ENCODE assay signal across 16 cellular contexts in genomic region chr21:41943468-41944250, GRCh38. TPM values are rescaled to one million over a fixed set of nuclear protein-coding genes. Genes with fewer than 3 reads are reported as not detected.
A peak's percentile ranks its signal among the peaks of the same experiment; 100 is the strongest.
DNase-seq lines count a peak whose midpoint lies in the region; ATAC-seq and TF ChIP-seq lines count a peak whose summit lies in the region.
"Had no signal": no experiment of that assay in that cellular context is flagged by ENCODE, and none has a peak within 500 bp of the region (broad histone marks: within the 10 kb centered on the region; RNA-seq: fewer than 3 reads in every experiment).

No MANE protein-coding gene starts in this region.

- H3K27ac ChIP-seq in neuronal stem cell (replicated peaks; ENCODE audit: low read length) = no peak overlapping the region
- no peak overlapping the region for H3K27ac ChIP-seq in testis

- no peak overlapping the region for H2BK12ac ChIP-seq in neuronal stem cell (ENCODE audit: low read length)

- WGBS in neuronal stem cell (ENCODE audit: extremely low coverage in 2 of 2, insufficient read length in 2 of 2, insufficient replicate concordance in 1 of 2), 2 donors = no CpG with 5 or more reads among the region's 24 CpGs
- 74 to 83% methylated on average over 24 of the region's 24 CpGs for WGBS in testis, 2 donors

- no peak overlapping the region for H3K9ac ChIP-seq in neuronal stem cell (ENCODE audit: low read depth, low read length, poor library complexity)

- no peak overlapping the region for H3K4me2 ChIP-seq in neuronal stem cell (ENCODE audit: insufficient read depth, low read length, poor library complexity, severe bottlenecking)

- peak; percentile 47 for DNase-seq in SK-MEL-5 (ENCODE audit: low read depth, low spot score)
- peak in 40 of 42 donors; percentile 40 to 87 (median 72) for DNase-seq in head of caudate nucleus
- DNase-seq in neuronal stem cell (ENCODE audit: low spot score) = no peak
- peak; percentile 64 for DNase-seq in testis
- DNase-seq in left lobe of liver (ENCODE audit: low spot score) = no peak
- DNase-seq in activated naive CD8-positive, alpha-beta T cell treated with anti-CD3 and anti-CD28 coated beads, Interleukin-2, amount 50 U/mL, for 24 hours = no peak
- no peak for DNase-seq in activated T-cell treated with anti-CD3 and anti-CD28 coated beads for 4 hours
- DNase-seq: Karpas-422, MM.1S, NCI-H1105 treated with DMSO at 0.1 percent for 48 hours, NCI-H187 treated with DMSO at 0.1 percent for 48 hours, NCI-H510A, NCI-H82, Right ventricle myocardium superior had no signal

- H3K14ac ChIP-seq in neuronal stem cell (ENCODE audit: low read length) = peak overlapping the region; percentile 63

- H3K36me3 Mint-ChIP-seq in activated naive CD8-positive, alpha-beta T cell treated with anti-CD3 and anti-CD28 coated beads, Interleukin-2, amount 50 U/mL, for 24 hours (ENCODE audit: low read depth) = no peaks in the 10 kb centered on the region

- H3K9me3 Mint-ChIP-seq in activated naive CD8-positive, alpha-beta T cell treated with anti-CD3 and anti-CD28 coated beads, Interleukin-2, amount 50 U/mL, for 24 hours = no peaks in the 10 kb centered on the region

- H2BK120ac ChIP-seq in neuronal stem cell (ENCODE audit: low read depth, low read length) = no peak overlapping the region

- H3K23ac ChIP-seq in neuronal stem cell (ENCODE audit: low read depth, low read length, poor library complexity) = no peak overlapping the region

- H2AFZ ChIP-seq in neuronal stem cell (ENCODE audit: low read length) = no peak overlapping the region

- H3K4me1 ChIP-seq in neuronal stem cell (ENCODE audit: control insufficient read depth in 2 of 2, insufficient read depth in 1 of 2, low read depth in 1 of 2, low read length in 2 of 2) = no peaks in the 10 kb centered on the region
- no peaks in the 10 kb centered on the region for H3K4me1 ChIP-seq in testis
- H3K4me1 ChIP-seq: HAP-1 had no signal

- no peak overlapping the region for H2BK5ac ChIP-seq in neuronal stem cell (ENCODE audit: low read length)

- H2AK5ac ChIP-seq in neuronal stem cell (ENCODE audit: low read depth, low read length) = no peak overlapping the region

- in situ Hi-C loops in SK-MEL-5 (cut with HindIII; ENCODE audit: low pct_unique_long_range_greater_than_20kb, low sequenced_read_pairs) = no loop called here

- TF ChIP-seq POLR2A in testis (IDR thresholded peaks at IDR 0.05) = no peak

- no peak overlapping the region for H3K4me3 Mint-ChIP-seq in activated naive CD8-positive, alpha-beta T cell treated with anti-CD3 and anti-CD28 coated beads, Interleukin-2, amount 50 U/mL, for 24 hours

- H3K18ac ChIP-seq in neuronal stem cell (ENCODE audit: low read length) = peak overlapping the region; percentile 25

- no peak for ATAC-seq in left lobe of liver
- no peak for ATAC-seq in activated naive CD8-positive, alpha-beta T cell treated with anti-CD3 and anti-CD28 coated beads, Interleukin-2, amount 50 U/mL, for 24 hours
- ATAC-seq: Panc1 had no signal

- H3K27me3 ChIP-seq in neuronal stem cell (ENCODE audit: control insufficient read depth in 3 of 3, insufficient read depth in 3 of 3, low read depth in 1 of 3, low read length in 3 of 3) (no peaks in the 10 kb centered on the region), testis (no peaks in the 10 kb centered on the region)

- no peak for TF ChIP-seq CTCF in testis (IDR thresholded peaks at IDR 0.05)

- H3K9me3 ChIP-seq in neuronal stem cell (replicated peaks in 1 of 2; ENCODE audit: control insufficient read depth in 2 of 2, insufficient read depth in 1 of 2, low read depth in 1 of 2, low read length in 2 of 2) (peaks cover 2% of the 10 kb centered on the region in 2 donors), testis (no peaks in the 10 kb centered on the region)
- H3K9me3 ChIP-seq: HAP-1 had no signal

- H3K4me1 Mint-ChIP-seq in activated naive CD8-positive, alpha-beta T cell treated with anti-CD3 and anti-CD28 coated beads, Interleukin-2, amount 50 U/mL, for 24 hours = no peaks in the 10 kb centered on the region

- H3K36me3 ChIP-seq in neuronal stem cell (replicated peaks in 1 of 2; ENCODE audit: control insufficient read depth in 2 of 2, insufficient read depth in 2 of 2, low read length in 2 of 2) (peaks cover 0 to 3% of the 10 kb centered on the region in 2 donors), testis (ENCODE audit: low read depth, missing control alignments) (no peaks in the 10 kb centered on the region)

- H3K4me3 ChIP-seq in neuronal stem cell (ENCODE audit: low read length in 2 of 2) = no peak overlapping the region
- no peak overlapping the region for H3K4me3 ChIP-seq in testis
- H3K4me3 ChIP-seq: HAP-1 had no signal

- no peaks in the 10 kb centered on the region for H3K27me3 Mint-ChIP-seq in activated naive CD8-positive, alpha-beta T cell treated with anti-CD3 and anti-CD28 coated beads, Interleukin-2, amount 50 U/mL, for 24 hours

- H3K27ac Mint-ChIP-seq in activated naive CD8-positive, alpha-beta T cell treated with anti-CD3 and anti-CD28 coated beads, Interleukin-2, amount 50 U/mL, for 24 hours = no peak overlapping the region

- H3K4ac ChIP-seq in neuronal stem cell (ENCODE audit: low read length) = no peak overlapping the region

- no peak overlapping the region for H4K8ac ChIP-seq in neuronal stem cell (ENCODE audit: low read depth, low read length)

- no peak overlapping the region for H2BK15ac ChIP-seq in neuronal stem cell (ENCODE audit: low read length)

- no peak overlapping the region for H4K91ac ChIP-seq in neuronal stem cell (ENCODE audit: low read depth, low read length, poor library complexity)

- intact Hi-C loops in head of caudate nucleus (cut with DNase I) = no loop called here
- intact Hi-C loops in testis (cut with DNase I; ENCODE audit: low total_unique reads) = no loop called here

- H3K79me1 ChIP-seq in neuronal stem cell (ENCODE audit: low read depth, low read length) = peaks cover 2% of the 10 kb centered on the region

RNA-seq across cellular contexts. Expression of gene C2CD2, which starts 10.2 kb away (rescaled TPM):
- total RNA-seq in SK-MEL-5 (2014; rRNA removed; shearing (Covaris generic)) = 0.32 and 0.42 TPM in 2 replicates
- polyA plus RNA-seq in SK-MEL-5 (2015; cell fraction: cytosol; rRNA removed) = 0.62 and 2.1 TPM in 2 replicates
- polyA plus RNA-seq in SK-MEL-5 (2015; cell fraction: nucleus; rRNA removed) = 0.18 and 3.7 TPM in 2 replicates
- polyA plus RNA-seq in neuronal stem cell (2013, experiment 1 of 2) = 9.9 TPM
- 10.7 TPM for polyA plus RNA-seq in neuronal stem cell (2013, experiment 2 of 2)
- 10 to 100 TPM; 13.2 to 17.4 TPM for total RNA-seq in testis
- polyA plus RNA-seq in testis (ENCODE audit: insufficient read depth, low read depth, low replicate concordance) = 8.6 TPM
- total RNA-seq in left lobe of liver = 10.5 TPM

Comparison
In these comparisons a context has a peak if more than half of its experiments do, and no peak if none do; other contexts are left out.
1. DNase-seq: peak in SK-MEL-5 (single experiment), head of caudate nucleus (40 of 42) and testis (single experiment); none in neuronal stem cell (single experiment), left lobe of liver (single experiment), activated naive CD8-positive, alpha-beta T cell treated with anti-CD3 and anti-CD28 coated beads, Interleukin-2, amount 50 U/mL, for 24 hours (single experiment) and activated T-cell treated with anti-CD3 and anti-CD28 coated beads for 4 hours (single experiment).